21 cellular contexts compared by ENCODE assay signal in genomic region chr21:41377715-41378114, GRCh38. TPM values are rescaled to one million over a fixed set of nuclear protein-coding genes. Genes with fewer than 3 reads are reported as not detected.
DNase-seq lines count a peak whose midpoint lies in the region; ATAC-seq and TF ChIP-seq lines count a peak whose summit lies in the region.
"Had no signal": no experiment of that assay in that cellular context is flagged by ENCODE, and none has a peak within 500 bp of the region (broad histone marks: within the 10 kb centered on the region; RNA-seq: fewer than 3 reads in every experiment).

No MANE protein-coding gene starts in this region.

- H3K36me3 ChIP-seq in sigmoid colon: peaks cover 0 to 8% (median 0%) of the 10 kb centered on the region in 4 donors
- H3K36me3 ChIP-seq: HAP-1 had no signal

- intact Hi-C loops in activated naive CD4-positive, alpha-beta T cell treated with anti-CD3 and anti-CD28 coated beads for 36 hours (cut with micrococcal nuclease): no loop called here
- intact Hi-C loops in sigmoid colon (cut with DNase I): no loop called here

- no peaks in the 10 kb centered on the region for H3K27me3 ChIP-seq in sigmoid colon
- H3K27me3 ChIP-seq: BLaER1 had no signal

- 91 to 93% methylated on average over 16 of the region's 16 CpGs for WGBS in sigmoid colon, 2 donors

- H3K27me3 Mint-ChIP-seq in activated naive CD4-positive, alpha-beta T cell treated with anti-CD3 and anti-CD28 coated beads for 36 hours (ENCODE audit: low read depth): no peaks in the 10 kb centered on the region
- H3K27me3 Mint-ChIP-seq in T-cell: no peaks in the 10 kb centered on the region
- H3K27me3 Mint-ChIP-seq: CD8-positive, alpha-beta memory T cell had no signal

- H3K4me1 ChIP-seq in sigmoid colon: no peaks in the 10 kb centered on the region
- H3K4me1 ChIP-seq: BLaER1, HAP-1 had no signal

- CTCF ChIA-PET in activated naive CD4-positive, alpha-beta T cell treated with anti-CD3 and anti-CD28 coated beads for 36 hours (lab: Charles Lee): no interaction called here
- CTCF ChIA-PET in T-cell (lab: Charles Lee): no interaction called here

- DNase-seq in activated naive CD4-positive, alpha-beta T cell treated with anti-CD3 and anti-CD28 coated beads, Interleukin-2, amount 50 U/mL, for 72 hours (ENCODE audit: low spot score in 2 of 2): no peak
- DNase-seq in activated naive CD4-positive, alpha-beta T cell treated with anti-CD3 and anti-CD28 coated beads for 36 hours: no peak
- no peak for DNase-seq in T-cell
- DNase-seq in sigmoid colon: peak; percentile 46
- no peak for DNase-seq in putamen (ENCODE audit: low spot score)
- no peak for DNase-seq in stimulated activated naive CD4-positive, alpha-beta T cell treated with Interleukin-2 at 50 U/mL for 16 hours (lab: John Stamatoyannopoulos, UW)
- DNase-seq: NCI-H1417, NCI-H187 treated with DMSO at 0.1 percent for 48 hours, NCI-H226, NCI-H524, NCI-H82, PC-3, RPMI8226, SHP77 treated with DMSO at 0.1 percent for 48 hours had no signal

- peak overlapping the region; percentile 2 to 43 for H3K27ac Mint-ChIP-seq in activated naive CD4-positive, alpha-beta T cell treated with anti-CD3 and anti-CD28 coated beads, Interleukin-2, amount 50 U/mL, for 72 hours
- H3K27ac Mint-ChIP-seq in activated naive CD4-positive, alpha-beta T cell treated with anti-CD3 and anti-CD28 coated beads for 36 hours: no peak overlapping the region
- peak overlapping the region; percentile 16 to 43 for H3K27ac Mint-ChIP-seq in T-cell

- no peak overlapping the region for H3K4me3 Mint-ChIP-seq in activated naive CD4-positive, alpha-beta T cell treated with anti-CD3 and anti-CD28 coated beads for 36 hours
- H3K4me3 Mint-ChIP-seq in T-cell: no peak overlapping the region

- ATAC-seq in activated naive CD4-positive, alpha-beta T cell treated with anti-CD3 and anti-CD28 coated beads, Interleukin-2, amount 50 U/mL, for 72 hours: no peak
- ATAC-seq in T-cell (replicated peaks in 1 of 4) (no peak), esophagus mucosa (peak; percentile 32), GM18505 (IDR thresholded peaks at IDR 0.05; ENCODE audit: unreplicated experiment) (no peak)
- ATAC-seq: PC-3 had no signal

- no peak for TF ChIP-seq CTCF in sigmoid colon (IDR thresholded peaks at IDR 0.05)

- POLR2A ChIA-PET in T-cell (lab: Charles Lee): no interaction called here

- no peak for TF ChIP-seq POLR2A in sigmoid colon (IDR thresholded peaks at IDR 0.05)
- no peak for TF ChIP-seq POLR2A in GM18505 (IDR thresholded peaks at IDR 0.05; ENCODE audit: borderline replicate concordance, extremely low read depth, insufficient read depth, insufficient read length)

- H3K36me3 Mint-ChIP-seq in activated naive CD4-positive, alpha-beta T cell treated with anti-CD3 and anti-CD28 coated beads, Interleukin-2, amount 50 U/mL, for 72 hours: peaks cover 0 to 15% of the 10 kb centered on the region in 2 donors
- H3K36me3 Mint-ChIP-seq in activated naive CD4-positive, alpha-beta T cell treated with anti-CD3 and anti-CD28 coated beads for 36 hours (ENCODE audit: low read depth): peaks cover 18% of the 10 kb centered on the region
- peaks cover 54% of the 10 kb centered on the region for H3K36me3 Mint-ChIP-seq in T-cell

- no peaks in the 10 kb centered on the region for H3K9me3 ChIP-seq in sigmoid colon

- H3K4me1 Mint-ChIP-seq in activated naive CD4-positive, alpha-beta T cell treated with anti-CD3 and anti-CD28 coated beads for 36 hours (ENCODE audit: low read depth): peaks cover 9% of the 10 kb centered on the region
- H3K4me1 Mint-ChIP-seq in T-cell: peaks cover 23 to 25% (median 24%) of the 10 kb centered on the region in 3 donors

- H3K4me3 ChIP-seq in sigmoid colon: no peak overlapping the region
- H3K4me3 ChIP-seq: BLaER1, HAP-1 had no signal

- no peak for TF ChIP-seq EP300 in sigmoid colon (IDR thresholded peaks at IDR 0.05)

- H3K9me3 Mint-ChIP-seq in activated naive CD4-positive, alpha-beta T cell treated with anti-CD3 and anti-CD28 coated beads, Interleukin-2, amount 50 U/mL, for 72 hours: no peaks in the 10 kb centered on the region
- H3K9me3 Mint-ChIP-seq in activated naive CD4-positive, alpha-beta T cell treated with anti-CD3 and anti-CD28 coated beads for 36 hours: no peaks in the 10 kb centered on the region
- no peaks in the 10 kb centered on the region for H3K9me3 Mint-ChIP-seq in T-cell
- H3K9me3 Mint-ChIP-seq: CD8-positive, alpha-beta memory T cell had no signal

- no peak overlapping the region for H3K27ac ChIP-seq in sigmoid colon
- H3K27ac ChIP-seq: BLaER1, KMS-11 had no signal

RNA-seq across cellular contexts. Expression of gene MX2, which starts 15.9 kb away (rescaled TPM):
- 10 to 100 TPM in 1 of 2 donors, 1 to 10 TPM in 1; 3.6 to 79.4 TPM for total RNA-seq in activated naive CD4-positive, alpha-beta T cell treated with anti-CD3 and anti-CD28 coated beads, Interleukin-2, amount 50 U/mL, for 72 hours
- total RNA-seq in activated naive CD4-positive, alpha-beta T cell treated with anti-CD3 and anti-CD28 coated beads for 36 hours: 10 to 100 TPM; 32.5 to 33.4 TPM
- total RNA-seq in T-cell (100 to 1,000 TPM in 1 of 5 donors, 10 to 100 TPM in 4; 77.7 to 103 (median 81.8) TPM), esophagus mucosa (4.2 TPM), sigmoid colon (1 to 10 TPM; 5.1 to 9.6 (median 7.3) TPM)
- 10 to 100 TPM in 1 of 3 donors, 1 to 10 TPM in 2; 2.5 to 23.9 (median 6.0) TPM for polyA plus RNA-seq in sigmoid colon
- total RNA-seq: A673 had no signal

RNA-seq across cellular contexts. Expression of gene MX1, which starts 48.3 kb away (rescaled TPM):
- total RNA-seq in activated naive CD4-positive, alpha-beta T cell treated with anti-CD3 and anti-CD28 coated beads, Interleukin-2, amount 50 U/mL, for 72 hours: 100 to 1,000 TPM in 1 of 2 donors, 10 to 100 TPM in 1; 18.0 to 365 TPM
- 100 to 1,000 TPM; 138 to 145 TPM for total RNA-seq in activated naive CD4-positive, alpha-beta T cell treated with anti-CD3 and anti-CD28 coated beads for 36 hours
- 10 to 100 TPM; 55.2 to 82.5 (median 68.7) TPM for total RNA-seq in T-cell
- total RNA-seq in esophagus mucosa: 36.9 TPM
- 10 to 100 TPM in 3 of 4 donors, 1 to 10 TPM in 1; 8.6 to 30.7 (median 26.7) TPM for total RNA-seq in sigmoid colon
- 10 to 100 TPM; 13.2 to 76.7 (median 34.9) TPM for polyA plus RNA-seq in sigmoid colon
